Comparison of ENCODE assay signal across 24 cellular contexts in the genomic region with DNA sequence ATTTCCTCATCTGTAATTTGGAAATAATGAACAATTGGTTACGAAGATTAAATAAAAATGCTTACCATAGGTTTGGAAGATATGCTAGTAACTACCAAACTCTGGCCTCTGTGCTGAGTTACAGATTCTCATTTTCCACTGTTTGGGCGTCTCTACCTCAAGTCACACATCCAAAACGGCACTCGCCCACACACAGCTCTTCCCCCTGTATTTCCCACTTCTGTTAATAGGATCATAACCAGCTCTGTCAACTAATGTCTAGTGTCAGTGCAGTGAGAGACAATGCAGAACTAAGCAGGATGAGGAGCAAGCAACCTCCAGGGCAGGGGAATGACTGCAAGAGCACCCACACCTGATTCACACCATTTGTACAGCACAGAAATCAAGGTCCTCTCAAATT. TPM values are rescaled to one million over a fixed set of nuclear protein-coding genes. Genes with fewer than 3 reads are reported as not detected.
"Had no signal": no experiment of that assay in that cellular context is flagged by ENCODE, and none has a peak within 500 bp of the region (broad histone marks: within the 10 kb centered on the region; RNA-seq: fewer than 3 reads in every experiment).

No MANE protein-coding gene starts in this region.

- H3K27ac Mint-ChIP-seq: activated naive CD4-positive, alpha-beta T cell treated with anti-CD3 and anti-CD28 coated beads for 36 hours; endodermal cell had no signal

- H3K4me1 Mint-ChIP-seq: endodermal cell had no signal

- H3K27ac ChIP-seq: breast epithelium, esophagus squamous epithelium, gastrocnemius medialis, sigmoid colon, thyroid gland, WERI-Rb-1 had no signal

- DNase-seq: activated CD4-positive, alpha-beta T cell treated with anti-CD3 and anti-CD28 coated beads for 1 hour; activated CD4-positive, alpha-beta T cell treated with anti-CD3 and anti-CD28 coated beads, Interleukin-2, amount 50 U/mL, for 4 hours; activated CD8-positive, alpha-beta memory T cell treated with anti-CD3 and anti-CD28 coated beads for 24 hours; activated CD8-positive, alpha-beta memory T cell treated with anti-CD3 and anti-CD28 coated beads, Interleukin-2, amount 50 U/mL, for 4 hours; activated effector memory CD4-positive, alpha-beta T cell treated with Interleukin-2 at 50 U/mL for 16 hours; activated naive CD4-positive, alpha-beta T cell treated with anti-CD3 and anti-CD28 coated beads for 36 hours; activated naive CD8-positive, alpha-beta T cell treated with anti-CD3 and anti-CD28 coated beads, Interleukin-2, amount 10 ng/mL, durations not matched to agents 7 days and 5 days; activated T-cell treated with anti-CD3 and anti-CD28 coated beads, Interleukin-2, amount 50 U/mL, for 48 hours; amniotic stem cell; cerebellar nuclear complex; cortex of kidney; endodermal cell; esophagus squamous epithelium; gastrocnemius medialis; left colon; mesenchymal stem cell; retina; sigmoid colon; stimulated activated CD4-positive, alpha-beta T cell treated with anti-CD3 and anti-CD28 coated beads, Interleukin-2, amount 100 ng/mL, for 48 hours; stimulated activated naive CD8-positive, alpha-beta T cell treated with anti-CD3 and anti-CD28 coated beads, Interleukin-15, Interleukin-2, amounts not matched to agents 100 U/mL and 50 U/mL, for 24 hours; T-helper 1 cell; thyroid gland; WERI-Rb-1 had no signal

- ATAC-seq: gastrocnemius medialis; stimulated activated naive CD8-positive, alpha-beta T cell treated with anti-CD3 and anti-CD28 coated beads, Interleukin-15, Interleukin-2, amounts not matched to agents 100 U/mL and 50 U/mL, for 24 hours had no signal

- H3K4me3 Mint-ChIP-seq: activated naive CD4-positive, alpha-beta T cell treated with anti-CD3 and anti-CD28 coated beads for 36 hours; activated naive CD8-positive, alpha-beta T cell treated with anti-CD3 and anti-CD28 coated beads, Interleukin-2, amount 10 ng/mL, durations not matched to agents 7 days and 5 days; endodermal cell had no signal

- H3K27me3 Mint-ChIP-seq: activated naive CD8-positive, alpha-beta T cell treated with anti-CD3 and anti-CD28 coated beads, Interleukin-2, amount 10 ng/mL, durations not matched to agents 7 days and 5 days had no signal

- H3K9me3 Mint-ChIP-seq: activated naive CD4-positive, alpha-beta T cell treated with anti-CD3 and anti-CD28 coated beads for 36 hours; activated naive CD8-positive, alpha-beta T cell treated with anti-CD3 and anti-CD28 coated beads, Interleukin-2, amount 10 ng/mL, durations not matched to agents 7 days and 5 days; endodermal cell had no signal

RNA-seq across cellular contexts. Expression of a gene that starts 10.9 kb away (rescaled TPM):
- total RNA-seq: activated naive CD4-positive, alpha-beta T cell treated with anti-CD3 and anti-CD28 coated beads for 36 hours; endodermal cell had no signal
